32 cellular contexts compared by ENCODE assay signal in the genomic region with DNA sequence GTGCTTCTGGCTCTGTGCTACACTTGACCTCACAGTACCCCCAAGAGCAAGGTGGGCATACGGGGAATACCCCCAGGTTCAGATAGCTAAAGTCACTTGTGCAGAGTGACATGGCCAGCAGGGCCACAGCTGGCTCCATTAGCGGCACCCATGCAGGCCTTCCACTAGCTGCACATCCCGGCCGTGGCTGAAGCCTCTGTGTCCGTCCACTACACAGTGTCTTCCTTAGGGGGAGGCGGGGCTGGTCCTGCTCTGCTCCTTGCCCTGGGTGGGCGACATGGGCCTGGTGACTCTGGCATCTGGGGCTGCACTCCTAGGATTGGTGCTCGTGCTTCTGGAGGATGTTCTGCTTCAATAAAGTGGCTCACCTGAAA.
"Had no signal": no experiment of that assay in that cellular context is flagged by ENCODE, and none has a peak within 500 bp of the region (broad histone marks: within the 10 kb centered on the region; RNA-seq: fewer than 3 reads in every experiment).

No MANE protein-coding gene starts in this region.

- H3K27me3 ChIP-seq: neural progenitor cell, ovary, testis, thyroid gland, transverse colon, upper lobe of left lung had no signal

- FAIRE-seq: islet of Langerhans, kidney had no signal

- H3K4me1 ChIP-seq: left lung, lower lobe of right lung, prostate gland, stomach, testis, thyroid gland, transverse colon, upper lobe of left lung had no signal

- H3K9ac ChIP-seq: neural progenitor cell had no signal

- H3K4me1 Mint-ChIP-seq: mesothelial cell of epicardium; natural killer cell; stimulated activated naive B cell treated with anti-CD40 and anti-IgM and Interleukin-4, amounts not matched to agents 10 μg/mL and 1 μg/mL and 100 μg/mL, for 72 hours had no signal

- H3K4me3 Mint-ChIP-seq: immature natural killer cell; mesothelial cell of epicardium; natural killer cell; nephron progenitor cell; neural progenitor cell; stimulated activated naive B cell treated with anti-CD40 and anti-IgM and Interleukin-4, amounts not matched to agents 10 μg/mL and 1 μg/mL and 100 μg/mL, for 72 hours had no signal

- H3K4me2 ChIP-seq: neural progenitor cell had no signal

- ATAC-seq: left colon; left lung; lower lobe of right lung; natural killer cell; right cardiac atrium; sciatic nerve; stimulated activated naive B cell treated with anti-CD40 and anti-IgM and Interleukin-4, amounts not matched to agents 10 μg/mL and 1 μg/mL and 100 μg/mL, for 72 hours; stimulated activated naive CD8-positive, alpha-beta T cell treated with anti-CD3 and anti-CD28 coated beads, Interleukin-15, Interleukin-2, amounts not matched to agents 100 U/mL and 50 U/mL, for 24 hours had no signal

- H3K9me3 Mint-ChIP-seq: immature natural killer cell; mesothelial cell of epicardium; naive B cell; natural killer cell; nephron progenitor cell; neural progenitor cell; stimulated activated naive B cell treated with anti-CD40 and anti-IgM and Interleukin-4, amounts not matched to agents 10 μg/mL and 1 μg/mL and 100 μg/mL, for 72 hours had no signal

- H3K9me3 ChIP-seq: left lung, lower lobe of right lung, neutrophil, ovary, prostate gland, stomach, testis, thyroid gland, transverse colon, upper lobe of left lung had no signal

- DNase-seq: hippocampal formation; immature natural killer cell; kidney; left colon; lower lobe of right lung; mammary epithelial cell; mesenchymal stem cell; naive B cell; natural killer cell; nephron progenitor cell; ovary; retina; stimulated activated CD4-positive, alpha-beta T cell treated with anti-CD3 and anti-CD28 coated beads, Interleukin-12 subunit alpha, Interleukin-12 subunit beta, amount 100 ng/mL, for 4 hours; stimulated activated CD4-positive, alpha-beta T cell treated with anti-CD3 and anti-CD28 coated beads, Interleukin-15, amount 100 ng/mL, for 24 hours; stimulated activated CD4-positive, alpha-beta T cell treated with anti-CD3 and anti-CD28 coated beads, Interleukin-2, amount 100 ng/mL, for 24 hours; stimulated activated CD4-positive, alpha-beta T cell treated with anti-CD3 and anti-CD28 coated beads, Interleukin-4, amount 100 ng/mL, for 1 hour; stimulated activated naive B cell treated with anti-CD40 and anti-IgM and Interleukin-4, amounts not matched to agents 10 μg/mL and 1 μg/mL and 100 μg/mL, for 72 hours; stimulated activated naive CD8-positive, alpha-beta T cell treated with anti-CD3 and anti-CD28 coated beads, Interleukin-15, Interleukin-2, amounts not matched to agents 100 U/mL and 50 U/mL, for 24 hours; stomach; testis; thyroid gland; transverse colon; upper lobe of left lung had no signal

- H3K4me3 ChIP-seq: left lung, lower lobe of right lung, neural progenitor cell, ovary, prostate gland, skin epidermis, stomach, testis, thyroid gland, transverse colon, upper lobe of left lung had no signal

- H3K27ac Mint-ChIP-seq: immature natural killer cell, mesothelial cell of epicardium, naive B cell, natural killer cell, nephron progenitor cell, neural progenitor cell had no signal

- H3K36me3 Mint-ChIP-seq: immature natural killer cell; mesothelial cell of epicardium; naive B cell; natural killer cell; neural progenitor cell; stimulated activated naive B cell treated with anti-CD40 and anti-IgM and Interleukin-4, amounts not matched to agents 10 μg/mL and 1 μg/mL and 100 μg/mL, for 72 hours had no signal

- H3K36me3 ChIP-seq: left lung, lower lobe of right lung, neural progenitor cell, neutrophil, ovary, prostate gland, stomach, thyroid gland, transverse colon, upper lobe of left lung had no signal

- H3K27ac ChIP-seq: left lung, lower lobe of right lung, neural progenitor cell, neutrophil, ovary, prostate gland, skin epidermis, stomach, testis, thyroid gland, transverse colon, upper lobe of left lung had no signal
